18 cellular contexts compared by ENCODE assay signal in genomic region chr4:23962462-23962861, GRCh38.
"Had no signal": no experiment of that assay in that cellular context is flagged by ENCODE, and none has a peak within 500 bp of the region (broad histone marks: within the 10 kb centered on the region; RNA-seq: fewer than 3 reads in every experiment).

No MANE protein-coding gene starts in this region.

- H3K27me3 Mint-ChIP-seq: activated CD4-positive, alpha-beta memory T cell treated with anti-CD3 and anti-CD28 coated beads, Interleukin-2, amount 10 ng/mL, durations not matched to agents 7 days and 5 days; activated naive CD4-positive, alpha-beta T cell treated with anti-CD3 and anti-CD28 coated beads, Interleukin-2, amount 50 U/mL, for 24 hours; effector memory CD8-positive, alpha-beta T cell had no signal

- H3K4me1 Mint-ChIP-seq: activated CD4-positive, alpha-beta memory T cell treated with anti-CD3 and anti-CD28 coated beads, Interleukin-2, amount 10 ng/mL, durations not matched to agents 7 days and 5 days; activated CD4-positive, alpha-beta T cell treated with anti-CD3 and anti-CD28 coated beads for 36 hours; activated naive CD4-positive, alpha-beta T cell treated with anti-CD3 and anti-CD28 coated beads, Interleukin-2, amount 50 U/mL, for 24 hours had no signal

- H3K9me3 ChIP-seq: adrenal gland, lower lobe of right lung, upper lobe of left lung had no signal

- H3K36me3 Mint-ChIP-seq: activated naive CD4-positive, alpha-beta T cell treated with anti-CD3 and anti-CD28 coated beads, Interleukin-2, amount 50 U/mL, for 24 hours had no signal

- H3K27me3 ChIP-seq: adrenal gland, upper lobe of left lung had no signal

- H3K9me3 Mint-ChIP-seq: activated CD4-positive, alpha-beta memory T cell treated with anti-CD3 and anti-CD28 coated beads, Interleukin-2, amount 10 ng/mL, durations not matched to agents 7 days and 5 days; activated naive CD4-positive, alpha-beta T cell treated with anti-CD3 and anti-CD28 coated beads, Interleukin-2, amount 50 U/mL, for 24 hours; activated T-cell treated with anti-CD3 and anti-CD28 coated beads, Interleukin-2, amount 50 U/mL, for 4 hours; nephron progenitor cell had no signal

- H3K27ac Mint-ChIP-seq: activated CD4-positive, alpha-beta memory T cell treated with anti-CD3 and anti-CD28 coated beads, Interleukin-2, amount 10 ng/mL, durations not matched to agents 7 days and 5 days; activated CD4-positive, alpha-beta T cell treated with anti-CD3 and anti-CD28 coated beads for 36 hours; activated naive CD4-positive, alpha-beta T cell treated with anti-CD3 and anti-CD28 coated beads, Interleukin-2, amount 50 U/mL, for 24 hours; effector memory CD8-positive, alpha-beta T cell; nephron progenitor cell had no signal

- H3K27ac ChIP-seq: adrenal gland, lower lobe of right lung, upper lobe of left lung had no signal

- H3K4me3 ChIP-seq: adrenal gland, lower lobe of right lung, smooth muscle cell, upper lobe of left lung had no signal

- H3K36me3 ChIP-seq: adrenal gland, lower lobe of right lung, upper lobe of left lung had no signal

- H3K4me3 Mint-ChIP-seq: activated CD4-positive, alpha-beta memory T cell treated with anti-CD3 and anti-CD28 coated beads, Interleukin-2, amount 10 ng/mL, durations not matched to agents 7 days and 5 days; activated CD4-positive, alpha-beta T cell treated with anti-CD3 and anti-CD28 coated beads for 36 hours; activated naive CD4-positive, alpha-beta T cell treated with anti-CD3 and anti-CD28 coated beads, Interleukin-2, amount 50 U/mL, for 24 hours; activated T-cell treated with anti-CD3 and anti-CD28 coated beads, Interleukin-2, amount 50 U/mL, for 4 hours; effector memory CD8-positive, alpha-beta T cell; nephron progenitor cell had no signal

- H3K4me2 ChIP-seq: smooth muscle cell had no signal

- ATAC-seq: activated CD4-positive, alpha-beta T cell treated with anti-CD3 and anti-CD28 coated beads for 36 hours; activated T-cell treated with anti-CD3 and anti-CD28 coated beads, Interleukin-2, amount 50 U/mL, for 4 hours; effector memory CD8-positive, alpha-beta T cell; lower lobe of right lung; right cardiac atrium; stimulated activated naive CD8-positive, alpha-beta T cell treated with anti-CD3 and anti-CD28 coated beads, Interleukin-15, Interleukin-2, amounts not matched to agents 100 U/mL and 50 U/mL, for 24 hours had no signal

- DNase-seq: activated CD4-positive, alpha-beta memory T cell treated with anti-CD3 and anti-CD28 coated beads, Interleukin-2, amount 10 ng/mL, durations not matched to agents 7 days and 5 days; activated CD4-positive, alpha-beta T cell treated with anti-CD3 and anti-CD28 coated beads for 36 hours; activated effector memory CD4-positive, alpha-beta T cell treated with Interleukin-2 at 50 U/mL for 16 hours; activated T-cell treated with anti-CD3 and anti-CD28 coated beads, Interleukin-2, amount 50 U/mL, for 4 hours; adrenal gland; dermis blood vessel endothelial cell; effector memory CD8-positive, alpha-beta T cell; foreskin melanocyte; lower lobe of right lung; nephron progenitor cell; occipital lobe; right cardiac atrium; stimulated activated CD4-positive, alpha-beta T cell treated with anti-CD3 and anti-CD28 coated beads, Interleukin-4, amount 100 ng/mL, for 4 hours; stimulated activated CD8-positive, alpha-beta memory T cell treated with anti-CD3 and anti-CD28 coated beads, Interleukin-4, amount 100 ng/mL, for 48 hours; stimulated activated naive CD8-positive, alpha-beta T cell treated with anti-CD3 and anti-CD28 coated beads, Interleukin-15, Interleukin-2, amounts not matched to agents 100 U/mL and 50 U/mL, for 24 hours; upper lobe of left lung had no signal
